ENCODE assay signal across 8 cellular contexts in the genomic region with DNA sequence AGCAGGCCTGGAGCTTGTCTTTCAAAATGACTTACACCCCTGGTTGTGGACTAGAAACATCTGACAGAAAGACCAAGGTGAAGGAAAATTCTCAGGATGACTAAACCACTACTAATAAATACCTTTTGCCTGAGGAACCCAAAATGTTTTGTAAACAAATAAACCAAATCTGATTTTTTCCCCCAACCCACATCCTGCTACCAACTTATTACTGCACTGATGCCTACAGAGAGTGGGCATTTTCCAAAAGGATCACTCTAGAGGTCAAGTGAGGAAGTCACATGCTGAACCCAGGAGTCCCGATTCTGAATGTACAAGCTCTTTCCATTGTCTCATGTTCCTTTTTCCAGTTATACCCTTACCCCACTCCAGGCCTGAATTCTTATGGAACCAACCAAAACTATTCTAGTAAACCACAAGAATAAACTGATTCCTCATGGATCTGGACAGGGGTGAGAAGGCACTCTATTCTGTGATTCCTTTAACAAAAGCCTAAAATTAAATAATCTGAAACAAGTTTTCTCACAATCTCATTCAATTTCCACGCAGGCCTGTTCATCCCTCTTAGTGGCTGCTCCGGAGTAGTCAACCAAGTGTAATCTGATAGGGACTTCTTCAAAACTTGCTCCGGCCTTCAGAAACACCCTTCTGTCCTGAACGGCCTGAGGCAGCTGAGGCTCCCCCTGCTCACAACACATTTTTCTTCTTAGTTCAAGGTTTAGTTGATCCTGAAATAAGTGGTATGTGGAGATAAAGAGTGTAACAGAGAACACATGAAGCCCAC. TPM values are rescaled to one million over a fixed set of nuclear protein-coding genes. Genes with fewer than 3 reads are reported as not detected.
DNase-seq lines count a peak whose midpoint lies in the region; ATAC-seq and TF ChIP-seq lines count a peak whose summit lies in the region.

No MANE protein-coding gene starts in this region.

- no peaks in the 10 kb centered on the region for H3K27me3 Mint-ChIP-seq in activated naive CD8-positive, alpha-beta T cell

- H3K9me3 ChIP-seq in cardiac muscle cell (ENCODE audit: low read depth): no peaks in the 10 kb centered on the region
- no peaks in the 10 kb centered on the region for H3K9me3 ChIP-seq in left lung

- H3K27me3 ChIP-seq in cardiac muscle cell (no peaks in the 10 kb centered on the region), left lung (no peaks in the 10 kb centered on the region)

- peaks cover 2% of the 10 kb centered on the region for H3K36me3 Mint-ChIP-seq in activated naive CD8-positive, alpha-beta T cell

- peak overlapping the region; percentile 99 for H3K4me3 Mint-ChIP-seq in activated naive CD8-positive, alpha-beta T cell

- H3K27ac Mint-ChIP-seq in activated naive CD8-positive, alpha-beta T cell: peak overlapping the region; percentile 95

- no peak for DNase-seq in cardiac muscle cell (ENCODE audit: low read depth in 1 of 2, low spot score in 1 of 2)
- no peak for DNase-seq in Right ventricle myocardium inferior (ENCODE audit: missing footprints)
- DNase-seq in left lung: no peak
- DNase-seq in SW 1271 (lab: John Stamatoyannopoulos, UW): no peak
- DNase-seq in NCI-H187 (lab: John Stamatoyannopoulos, UW): no peak

- H3K36me3 ChIP-seq in cardiac muscle cell: no peaks in the 10 kb centered on the region
- peaks cover 0 to 44% of the 10 kb centered on the region in 2 donors for H3K36me3 ChIP-seq in left lung
- peaks cover 2% of the 10 kb centered on the region for H3K36me3 ChIP-seq in urinary bladder (ENCODE audit: insufficient read depth)

- H3K27ac ChIP-seq in cardiac muscle cell (peak overlapping the region; percentile 99), left lung (peak overlapping the region; percentile 95), urinary bladder (ENCODE audit: low read depth) (no peak overlapping the region)

- H3K4me3 ChIP-seq in cardiac muscle cell: peak overlapping the region; percentile 97
- peak overlapping the region; percentile 65 to 76 for H3K4me3 ChIP-seq in left lung
- H3K4me3 ChIP-seq in urinary bladder (ENCODE audit: low read depth, low read length): peak overlapping the region; percentile 96

- no peaks in the 10 kb centered on the region for H3K9me3 Mint-ChIP-seq in activated naive CD8-positive, alpha-beta T cell (ENCODE audit: low read depth)

- ATAC-seq in Right ventricle myocardium inferior (no peak), left lung (no peak), GM21515 (IDR thresholded peaks at IDR 0.05; ENCODE audit: unreplicated experiment) (no peak)

- TF ChIP-seq CTCF in cardiac muscle cell (IDR thresholded peaks at IDR 0.05; ENCODE audit: low read depth, low read length) (no peak), left lung (IDR thresholded peaks at IDR 0.05) (no peak)

- H3K4me1 ChIP-seq in cardiac muscle cell (ENCODE audit: low read depth) (peaks cover 14% of the 10 kb centered on the region), left lung (peaks cover 15 to 43% of the 10 kb centered on the region in 2 donors), urinary bladder (ENCODE audit: insufficient read depth) (no peaks in the 10 kb centered on the region)

- intact Hi-C loops in Right ventricle myocardium inferior (cut with DNase I): loop anchor here (2.0 to 5.0 kb wide), 2 partner anchors 43 to 129 kb away; a partner anchor contains a TSS
- intact Hi-C loops in left lung (cut with DNase I): no loop called here

- H3K4me1 Mint-ChIP-seq in activated naive CD8-positive, alpha-beta T cell (ENCODE audit: low read depth): peaks cover 44% of the 10 kb centered on the region

- 26% methylated on average over 5 of the region's 5 CpGs for WGBS in urinary bladder

RNA-seq across cellular contexts. Expression of a gene that starts 1.4 kb away (rescaled TPM):
- total RNA-seq in cardiac muscle cell (35.7 and 53.5 TPM in 2 replicates), Right ventricle myocardium inferior (53.7 TPM), left lung (10 to 100 TPM; 54.8 to 71.3 TPM), urinary bladder (26.5 TPM)
- polyA plus RNA-seq in cardiac muscle cell (46.0 and 62.6 TPM in 2 replicates), urinary bladder (45.5 TPM)

RNA-seq across cellular contexts. Expression of a gene that starts 21.2 kb away (rescaled TPM):
- total RNA-seq in cardiac muscle cell (67.8 and 87.2 TPM in 2 replicates), Right ventricle myocardium inferior (16.5 TPM), left lung (10 to 100 TPM; 37.1 to 63.3 TPM), urinary bladder (42.9 TPM)
- polyA plus RNA-seq in cardiac muscle cell (51.3 and 52.4 TPM in 2 replicates), urinary bladder (31.2 TPM)

RNA-seq across cellular contexts. Expression of a gene that starts 43.7 kb away (rescaled TPM):
- 31.9 and 48.5 TPM in 2 replicates for total RNA-seq in cardiac muscle cell
- polyA plus RNA-seq in cardiac muscle cell: 3.6 and 5.4 TPM in 2 replicates
- total RNA-seq in Right ventricle myocardium inferior: 10.8 TPM
- 10 to 100 TPM; 17.7 to 22.8 TPM for total RNA-seq in left lung
- total RNA-seq in urinary bladder: 8.1 TPM
- 15.9 TPM for polyA plus RNA-seq in urinary bladder

RNA-seq across cellular contexts. Expression of a gene that starts 46.7 kb away (rescaled TPM):
- total RNA-seq in cardiac muscle cell: 47.1 and 73.5 TPM in 2 replicates
- polyA plus RNA-seq in cardiac muscle cell: 43.6 and 69.0 TPM in 2 replicates
- 129 TPM for total RNA-seq in Right ventricle myocardium inferior
- 100 to 1,000 TPM; 131 to 258 TPM for total RNA-seq in left lung
- total RNA-seq in urinary bladder: 32.9 TPM
- 82.8 TPM for polyA plus RNA-seq in urinary bladder
